1 cellular context compared by ENCODE assay signal in genomic region chr4:76982638-76983579, GRCh38.
TF ChIP-seq lines count a peak whose summit lies in the region.

No MANE protein-coding gene starts in this region.

TF ChIP-seq in endothelial cell of umbilical vein, 7 proteins besides CTCF, POLR2A, EP300 and RAD21 (continued from another document):
- no peak for TF ChIP-seq JUN (IDR thresholded peaks at IDR 0.05; ENCODE audit: borderline replicate concordance, insufficient read depth, insufficient read length, low read depth)
- TF ChIP-seq POLR2AphosphoS5 (IDR thresholded peaks at IDR 0.05; ENCODE audit: insufficient read depth, low read depth, low read length), result no peak
- no peak for TF ChIP-seq EZH2 (IDR thresholded peaks at IDR 0.05; ENCODE audit: borderline replicate concordance, low read depth, low read length, severe bottlenecking)
- TF ChIP-seq FOS (IDR thresholded peaks at IDR 0.05; ENCODE audit: borderline replicate concordance, insufficient read depth, low read length), result no peak
